Comparison of ENCODE assay signal across 22 cellular contexts in the genomic region with DNA sequence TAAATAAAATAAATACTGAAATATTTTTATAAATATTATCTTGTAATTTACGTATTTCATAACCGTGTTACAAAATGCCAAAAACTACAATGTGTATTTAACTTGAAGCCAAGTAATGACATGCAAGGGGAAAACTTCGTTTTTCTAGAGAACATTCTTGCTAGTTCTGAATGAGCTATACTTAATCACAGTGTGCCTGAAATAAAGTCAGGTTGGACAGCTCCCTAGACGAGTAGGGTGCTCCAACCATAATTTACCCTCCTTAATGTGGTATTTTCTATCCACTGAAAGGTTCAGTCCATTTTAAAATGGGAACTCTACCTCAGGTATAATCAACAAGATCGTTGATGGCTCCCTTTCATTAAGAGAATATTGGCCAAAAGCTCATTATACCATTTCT.
DNase-seq lines count a peak whose midpoint lies in the region; ATAC-seq and TF ChIP-seq lines count a peak whose summit lies in the region.
"Had no signal": no experiment of that assay in that cellular context is flagged by ENCODE, and none has a peak within 500 bp of the region (broad histone marks: within the 10 kb centered on the region; RNA-seq: fewer than 3 reads in every experiment).

No MANE protein-coding gene starts in this region.

- TF ChIP-seq CTCF in HCT116 (IDR thresholded peaks at IDR 0.05 in 2 of 3, conservative IDR thresholded peaks at IDR 0.05 in 1 of 3; ENCODE audit: borderline replicate concordance in 1 of 3, insufficient read depth in 1 of 3, low read depth in 2 of 3, low read length in 2 of 3): no peak
- no peak for TF ChIP-seq CTCF in choroid plexus epithelial cell (conservative IDR thresholded peaks at IDR 0.05; ENCODE audit: low read depth, low read length)
- no peak for TF ChIP-seq CTCF in liver (IDR thresholded peaks at IDR 0.05; ENCODE audit: low read depth, low read length, missing input control)

- H2AFZ ChIP-seq in HCT116 (ENCODE audit: low read depth, low read length, poor library complexity, severe bottlenecking): no peak overlapping the region

- RAD21 ChIA-PET in HCT116 (lab: Charles Lee; ENCODE audit: low non-redundant PET in 1 of 2, low total read pairs in 2 of 2, uncharacterized antibody in 2 of 2, unreplicated experiment in 2 of 2): no interaction called here

- H3K9me3 ChIP-seq in HCT116 (ENCODE audit: control insufficient read depth in 1 of 2, insufficient read depth in 1 of 2, low read depth in 1 of 2, low read length in 2 of 2) (no peaks in the 10 kb centered on the region), liver (ENCODE audit: control insufficient read depth in 4 of 4, low read length in 3 of 4) (peaks cover 0 to 7% (median 7%) of the 10 kb centered on the region in 4 donors)

- intact Hi-C loops in HCT116 (cut with micrococcal nuclease): no loop called here

- H3K4me1 ChIP-seq in HCT116 (ENCODE audit: control insufficient read depth in 1 of 2, insufficient read depth in 2 of 2, low read length in 2 of 2) (peaks cover 14 to 15% of the 10 kb centered on the region in 2 experiments; a peak in 3 of 4 replicates), liver (ENCODE audit: control insufficient read depth in 4 of 4, insufficient read depth in 4 of 4, low read length in 3 of 4) (peaks cover 1 to 9% (median 6%) of the 10 kb centered on the region in 4 donors)

- no peaks in the 10 kb centered on the region for H3K27me3 ChIP-seq in HCT116 (ENCODE audit: insufficient read depth, low read length)
- no peaks in the 10 kb centered on the region for H3K27me3 ChIP-seq in liver (ENCODE audit: control insufficient read depth in 4 of 4, insufficient read depth in 4 of 4, low read length in 3 of 4)

- H3K27ac ChIP-seq in HCT116 (ENCODE audit: low read depth, low read length) (no peak overlapping the region), liver (ENCODE audit: low read depth in 1 of 2, low read length in 2 of 2) (no peak overlapping the region)
- H3K27ac ChIP-seq: 22Rv1, HL-60, KMS-11 had no signal

- TF ChIP-seq POLR2A in HCT116 (IDR thresholded peaks at IDR 0.05; ENCODE audit: borderline replicate concordance, extremely low read depth, insufficient read depth, insufficient read length): no peak

- H3K4me2 ChIP-seq in HCT116 (ENCODE audit: low read length): no peak overlapping the region
- H3K4me2 ChIP-seq: KMS-11 had no signal

- H3K36me3 ChIP-seq in HCT116 (ENCODE audit: control insufficient read depth in 1 of 2, insufficient read depth in 2 of 2, low read length in 2 of 2) (no peaks in the 10 kb centered on the region), liver (ENCODE audit: control insufficient read depth in 4 of 4, insufficient read depth in 3 of 4, low read depth in 1 of 4, low read length in 3 of 4) (peaks cover 0 to 2% (median 0%) of the 10 kb centered on the region in 4 donors)

- ATAC-seq in HCT116 (no peak), HG03432 (IDR thresholded peaks at IDR 0.05; ENCODE audit: unreplicated experiment) (no peak)
- ATAC-seq: CD8-positive, alpha-beta T cell; Panc1 had no signal

- BruUV-seq in HCT116 (replicated peaks; lab: Mats Ljungman, UMichigan): no TSS peak

- POLR2A ChIA-PET in HCT116 (lab: Charles Lee): no interaction called here

- CTCF ChIA-PET in HCT116 (lab: Charles Lee): interaction anchor here (1.0 kb wide), 1 partner anchor 41 kb away, joined by 3 read pairs; no protein-coding TSS in a partner anchor

- 80% methylated on average over 5 of the region's 5 CpGs for WGBS in liver

- TF ChIP-seq RAD21 in HCT116 (IDR thresholded peaks at IDR 0.05; ENCODE audit: low read depth) (no peak), liver (IDR thresholded peaks at IDR 0.05) (no peak)

- no peaks in the 10 kb centered on the region for H4K20me1 ChIP-seq in HCT116 (ENCODE audit: insufficient read depth)

- H3K79me2 ChIP-seq in HCT116 (ENCODE audit: insufficient read depth, low read length): no peaks in the 10 kb centered on the region

- H3K9me2 ChIP-seq in HCT116 (ENCODE audit: insufficient read depth): no peaks in the 10 kb centered on the region

- no peak overlapping the region for H3K9ac ChIP-seq in HCT116 (ENCODE audit: low read length)
- no peak overlapping the region for H3K9ac ChIP-seq in liver (ENCODE audit: low read depth in 1 of 2, low read length in 2 of 2)
- H3K9ac ChIP-seq: KMS-11 had no signal

- no peak overlapping the region for H3K4me3 ChIP-seq in HCT116 (replicated peaks in 1 of 2; ENCODE audit: low read depth in 1 of 2, low read length in 2 of 2)
- H3K4me3 ChIP-seq in choroid plexus epithelial cell (ENCODE audit: low read depth, low read length): no peak overlapping the region
- H3K4me3 ChIP-seq in liver (ENCODE audit: low read depth in 1 of 3, low read length in 3 of 3): no peak overlapping the region

- DNase-seq in NCI-H1092 treated with DMSO at 0.1 percent for 48 hours (lab: John Stamatoyannopoulos, UW): peak; percentile 31
- no peak for DNase-seq in NCI-H1092 (lab: John Stamatoyannopoulos, UW)
- DNase-seq in HCT116 (ENCODE audit: low read depth, low spot score): no peak
- peak; percentile 32 for DNase-seq in choroid plexus epithelial cell (ENCODE audit: low read depth)
- no peak for DNase-seq in stimulated activated CD4-positive, alpha-beta T cell treated with anti-CD3 and anti-CD28 coated beads, Interleukin-4, amount 100 ng/mL, for 24 hours
- no peak for DNase-seq in NCI-H524 (lab: John Stamatoyannopoulos, UW)
- DNase-seq: AML-193; C1 segment of cervical spinal cord; CD8-positive, alpha-beta T cell; HFFc6; NCI-H1105 treated with DMSO at 0.1 percent for 48 hours; NCI-H2029 treated with DMSO at 0.1 percent for 48 hours; NCI-H2171 treated with DMSO at 0.1 percent for 48 hours; NCI-H446 treated with DMSO at 0.1 percent for 48 hours; NK-92 treated with Interleukin-12 subunit alpha and Interleukin-12 subunit beta, amount 100 ng/mL, for 24 hours; T-helper 1 cell had no signal

TF ChIP-seq in HCT116, 20 proteins besides CTCF, POLR2A, EP300 and RAD21:
- TF ChIP-seq, protein P1, sequence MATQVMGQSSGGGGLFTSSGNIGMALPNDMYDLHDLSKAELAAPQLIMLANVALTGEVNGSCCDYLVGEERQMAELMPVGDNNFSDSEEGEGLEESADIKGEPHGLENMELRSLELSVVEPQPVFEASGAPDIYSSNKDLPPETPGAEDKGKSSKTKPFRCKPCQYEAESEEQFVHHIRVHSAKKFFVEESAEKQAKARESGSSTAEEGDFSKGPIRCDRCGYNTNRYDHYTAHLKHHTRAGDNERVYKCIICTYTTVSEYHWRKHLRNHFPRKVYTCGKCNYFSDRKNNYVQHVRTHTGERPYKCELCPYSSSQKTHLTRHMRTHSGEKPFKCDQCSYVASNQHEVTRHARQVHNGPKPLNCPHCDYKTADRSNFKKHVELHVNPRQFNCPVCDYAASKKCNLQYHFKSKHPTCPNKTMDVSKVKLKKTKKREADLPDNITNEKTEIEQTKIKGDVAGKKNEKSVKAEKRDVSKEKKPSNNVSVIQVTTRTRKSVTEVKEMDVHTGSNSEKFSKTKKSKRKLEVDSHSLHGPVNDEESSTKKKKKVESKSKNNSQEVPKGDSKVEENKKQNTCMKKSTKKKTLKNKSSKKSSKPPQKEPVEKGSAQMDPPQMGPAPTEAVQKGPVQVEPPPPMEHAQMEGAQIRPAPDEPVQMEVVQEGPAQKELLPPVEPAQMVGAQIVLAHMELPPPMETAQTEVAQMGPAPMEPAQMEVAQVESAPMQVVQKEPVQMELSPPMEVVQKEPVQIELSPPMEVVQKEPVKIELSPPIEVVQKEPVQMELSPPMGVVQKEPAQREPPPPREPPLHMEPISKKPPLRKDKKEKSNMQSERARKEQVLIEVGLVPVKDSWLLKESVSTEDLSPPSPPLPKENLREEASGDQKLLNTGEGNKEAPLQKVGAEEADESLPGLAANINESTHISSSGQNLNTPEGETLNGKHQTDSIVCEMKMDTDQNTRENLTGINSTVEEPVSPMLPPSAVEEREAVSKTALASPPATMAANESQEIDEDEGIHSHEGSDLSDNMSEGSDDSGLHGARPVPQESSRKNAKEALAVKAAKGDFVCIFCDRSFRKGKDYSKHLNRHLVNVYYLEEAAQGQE (IDR thresholded peaks at IDR 0.05; ENCODE audit: low read depth): peak; percentile 36
- TF ChIP-seq TCF7L2 (IDR thresholded peaks at IDR 0.05; ENCODE audit: borderline replicate concordance, extremely low read depth, insufficient read depth, insufficient read length): no peak

TF ChIP-seq in liver, 16 proteins besides CTCF, POLR2A, EP300 and RAD21 (continues in another document):
- TF ChIP-seq, protein P1 (IDR thresholded peaks at IDR 0.05): peak; percentile 33

Comparison
In these comparisons a context has a peak if more than half of its experiments do, and no peak if none do; other contexts are left out.
1. DNase-seq: peak in NCI-H1092 treated with DMSO at 0.1 percent for 48 hours (single experiment) and choroid plexus epithelial cell (single experiment); none in NCI-H1092 (single experiment), HCT116 (single experiment), stimulated activated CD4-positive, alpha-beta T cell treated with anti-CD3 and anti-CD28 coated beads, Interleukin-4, amount 100 ng/mL, for 24 hours (single experiment) and NCI-H524 (0 of 2).